ENCODE assay signal across 14 cellular contexts in genomic region chr2:10444463-10444862, GRCh38. TPM values are rescaled to one million over a fixed set of nuclear protein-coding genes. Genes with fewer than 3 reads are reported as not detected.
A peak's percentile ranks its signal among the peaks of the same experiment; 100 is the strongest.
DNase-seq lines count a peak whose midpoint lies in the region; ATAC-seq and TF ChIP-seq lines count a peak whose summit lies in the region.
"Had no signal": no experiment of that assay in that cellular context is flagged by ENCODE, and none has a peak within 500 bp of the region (broad histone marks: within the 10 kb centered on the region; RNA-seq: fewer than 3 reads in every experiment).

No MANE protein-coding gene starts in this region.

- no peaks in the 10 kb centered on the region for H3K9me3 Mint-ChIP-seq in activated CD8-positive, alpha-beta memory T cell treated with anti-CD3 and anti-CD28 coated beads, Interleukin-2, amount 10 ng/mL, durations not matched to agents 7 days and 5 days (ENCODE audit: low read depth)
- H3K9me3 Mint-ChIP-seq in stimulated activated memory B cell treated with anti-CD40 and anti-IgM and Interleukin-4, amounts not matched to agents 10 μg/mL and 1 μg/mL and 100 μg/mL, for 72 hours, result no peaks in the 10 kb centered on the region
- H3K9me3 Mint-ChIP-seq in natural killer cell, result no peaks in the 10 kb centered on the region

- no peak for TF ChIP-seq CTCF in natural killer cell (IDR thresholded peaks at IDR 0.05)

- peak overlapping the region; percentile 23 for H3K27ac Mint-ChIP-seq in activated CD8-positive, alpha-beta memory T cell treated with anti-CD3 and anti-CD28 coated beads, Interleukin-2, amount 10 ng/mL, durations not matched to agents 7 days and 5 days
- H3K27ac Mint-ChIP-seq in stimulated activated memory B cell treated with anti-CD40 and anti-IgM and Interleukin-4, amounts not matched to agents 10 μg/mL and 1 μg/mL and 100 μg/mL, for 72 hours, result peak overlapping the region; percentile 87
- no peak overlapping the region for H3K27ac Mint-ChIP-seq in natural killer cell

- DNase-seq in activated CD8-positive, alpha-beta memory T cell treated with anti-CD3 and anti-CD28 coated beads, Interleukin-2, amount 10 ng/mL, durations not matched to agents 7 days and 5 days, result peak; percentile 76
- DNase-seq in activated CD8-positive, alpha-beta memory T cell treated with anti-CD3 and anti-CD28 coated beads, Interleukin-2, amount 50 U/mL, for 4 hours, result no peak
- peak; percentile 78 for DNase-seq in RKO (ENCODE audit: low spot score)
- peak; percentile 46 for DNase-seq in astrocyte of the hippocampus (ENCODE audit: low read depth, low spot score)
- DNase-seq in NCI-H526 treated with DMSO at 0.1 percent for 48 hours (lab: John Stamatoyannopoulos, UW), result no peak
- no peak for DNase-seq in natural killer cell
- DNase-seq: heart left ventricle, KBM-7, left lung, Right ventricle myocardium superior, thyroid gland, WERI-Rb-1 had no signal

- CTCF ChIA-PET in activated CD8-positive, alpha-beta memory T cell treated with anti-CD3 and anti-CD28 coated beads, Interleukin-2, amount 10 ng/mL, durations not matched to agents 7 days and 5 days (lab: Charles Lee), result interaction anchor here (1.2 to 4.9 kb wide), 6 partner anchors 8 to 320 kb away, joined by 3 to 59 read pairs (median 10); partner anchors contain the start of gene RRM2

- peak overlapping the region; percentile 5 for H3K4me3 Mint-ChIP-seq in activated CD8-positive, alpha-beta memory T cell treated with anti-CD3 and anti-CD28 coated beads, Interleukin-2, amount 10 ng/mL, durations not matched to agents 7 days and 5 days
- H3K4me3 Mint-ChIP-seq in stimulated activated memory B cell treated with anti-CD40 and anti-IgM and Interleukin-4, amounts not matched to agents 10 μg/mL and 1 μg/mL and 100 μg/mL, for 72 hours, result peak overlapping the region; percentile 86
- no peak overlapping the region for H3K4me3 Mint-ChIP-seq in natural killer cell

- H3K27me3 Mint-ChIP-seq in activated CD8-positive, alpha-beta memory T cell treated with anti-CD3 and anti-CD28 coated beads, Interleukin-2, amount 10 ng/mL, durations not matched to agents 7 days and 5 days, result no peaks in the 10 kb centered on the region
- no peaks in the 10 kb centered on the region for H3K27me3 Mint-ChIP-seq in stimulated activated memory B cell treated with anti-CD40 and anti-IgM and Interleukin-4, amounts not matched to agents 10 μg/mL and 1 μg/mL and 100 μg/mL, for 72 hours
- H3K27me3 Mint-ChIP-seq in natural killer cell (ENCODE audit: low read depth in 2 of 2), result no peaks in the 10 kb centered on the region

- ATAC-seq in activated CD8-positive, alpha-beta memory T cell treated with anti-CD3 and anti-CD28 coated beads, Interleukin-2, amount 10 ng/mL, durations not matched to agents 7 days and 5 days, result no peak
- no peak for ATAC-seq in stimulated activated memory B cell treated with anti-CD40 and anti-IgM and Interleukin-4, amounts not matched to agents 10 μg/mL and 1 μg/mL and 100 μg/mL, for 72 hours
- no peak for ATAC-seq in GM21360 (IDR thresholded peaks at IDR 0.05; ENCODE audit: unreplicated experiment)
- no peak for ATAC-seq in natural killer cell
- ATAC-seq: heart left ventricle, left lung had no signal

- H3K4me1 Mint-ChIP-seq in activated CD8-positive, alpha-beta memory T cell treated with anti-CD3 and anti-CD28 coated beads, Interleukin-2, amount 10 ng/mL, durations not matched to agents 7 days and 5 days, result peaks cover 43% of the 10 kb centered on the region
- H3K4me1 Mint-ChIP-seq in stimulated activated memory B cell treated with anti-CD40 and anti-IgM and Interleukin-4, amounts not matched to agents 10 μg/mL and 1 μg/mL and 100 μg/mL, for 72 hours, result peaks cover 31% of the 10 kb centered on the region
- H3K4me1 Mint-ChIP-seq in natural killer cell, result peaks cover 6 to 15% of the 10 kb centered on the region in 2 donors

- intact Hi-C loops in natural killer cell (cut with micrococcal nuclease), result no loop called here

- H3K36me3 Mint-ChIP-seq in activated CD8-positive, alpha-beta memory T cell treated with anti-CD3 and anti-CD28 coated beads, Interleukin-2, amount 10 ng/mL, durations not matched to agents 7 days and 5 days, result peaks cover 48% of the 10 kb centered on the region
- peaks cover 44% of the 10 kb centered on the region for H3K36me3 Mint-ChIP-seq in stimulated activated memory B cell treated with anti-CD40 and anti-IgM and Interleukin-4, amounts not matched to agents 10 μg/mL and 1 μg/mL and 100 μg/mL, for 72 hours
- H3K36me3 Mint-ChIP-seq in natural killer cell, result peaks cover 11% of the 10 kb centered on the region

RNA-seq across cellular contexts. Expression of gene ODC1, which starts 3.7 kb away (rescaled TPM):
- 10 to 100 TPM; 64.8 to 80.3 TPM for total RNA-seq in activated CD8-positive, alpha-beta memory T cell treated with anti-CD3 and anti-CD28 coated beads, Interleukin-2, amount 10 ng/mL, durations not matched to agents 7 days and 5 days
- 10 to 100 TPM; 38.7 to 85.4 (median 43.8) TPM for total RNA-seq in natural killer cell

Comparison
In these comparisons a context has a peak if more than half of its experiments do, and no peak if none do; other contexts are left out.
1. DNase-seq: peak in activated CD8-positive, alpha-beta memory T cell treated with anti-CD3 and anti-CD28 coated beads, Interleukin-2, amount 10 ng/mL, durations not matched to agents 7 days and 5 days (single experiment), RKO (single experiment) and astrocyte of the hippocampus (single experiment); none in activated CD8-positive, alpha-beta memory T cell treated with anti-CD3 and anti-CD28 coated beads, Interleukin-2, amount 50 U/mL, for 4 hours (single experiment), NCI-H526 treated with DMSO at 0.1 percent for 48 hours (single experiment) and natural killer cell (single experiment).
2. H3K27ac Mint-ChIP-seq: peak in activated CD8-positive, alpha-beta memory T cell treated with anti-CD3 and anti-CD28 coated beads, Interleukin-2, amount 10 ng/mL, durations not matched to agents 7 days and 5 days (single experiment) and stimulated activated memory B cell treated with anti-CD40 and anti-IgM and Interleukin-4, amounts not matched to agents 10 μg/mL and 1 μg/mL and 100 μg/mL, for 72 hours (single experiment); none in natural killer cell (0 of 2).